Comparison of ENCODE assay signal across 27 cellular contexts in the genomic region with DNA sequence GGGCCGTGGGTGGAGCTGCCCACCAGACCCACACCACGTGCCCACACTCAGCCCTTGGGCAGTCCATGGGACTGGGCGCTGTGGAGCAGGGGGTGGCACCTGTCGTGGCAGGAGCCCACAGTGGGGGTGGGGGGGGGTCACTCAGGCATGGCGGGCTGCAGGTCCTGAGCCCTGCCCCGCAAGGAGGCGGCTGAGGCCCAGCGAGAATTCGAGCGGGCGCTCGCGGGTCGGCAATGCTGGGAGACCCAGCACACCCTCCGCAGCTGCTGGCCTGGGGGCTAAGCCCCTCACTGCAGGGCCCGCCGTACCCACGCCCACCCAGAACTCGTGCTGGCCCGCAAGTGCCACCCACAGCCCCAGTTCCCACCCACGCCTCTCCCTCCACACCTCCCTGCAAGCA.
DNase-seq lines count a peak whose midpoint lies in the region; ATAC-seq, FAIRE-seq and TF ChIP-seq lines count a peak whose summit lies in the region.
"Had no signal": no experiment of that assay in that cellular context is flagged by ENCODE, and none has a peak within 500 bp of the region (broad histone marks: within the 10 kb centered on the region; RNA-seq: fewer than 3 reads in every experiment).

No MANE protein-coding gene starts in this region.

- TF ChIP-seq POLR2A in transverse colon (IDR thresholded peaks at IDR 0.05), result no peak

- H3K9me3 Mint-ChIP-seq in stimulated activated memory B cell treated with anti-CD40 and anti-IgM and Interleukin-4, amounts not matched to agents 10 μg/mL and 1 μg/mL and 100 μg/mL, for 72 hours, result peaks cover 13% of the 10 kb centered on the region

- H3K36me3 ChIP-seq in kidney (ENCODE audit: control insufficient read depth in 1 of 2, insufficient read depth in 2 of 2, low read length in 2 of 2) (peaks cover 1 to 6% of the 10 kb centered on the region in 2 donors), transverse colon (peaks cover 0 to 8% (median 0%) of the 10 kb centered on the region in 4 donors)
- H3K36me3 ChIP-seq: BLaER1 treated with 17β-estradiol and CSF1 and Interleukin-3, amounts not matched to agents 10 nM and 100 nM; HAP-1 had no signal

- no peak for TF ChIP-seq CTCF in kidney (IDR thresholded peaks at IDR 0.05; ENCODE audit: borderline replicate concordance, extremely low read depth, insufficient read depth)
- no peak for TF ChIP-seq CTCF in transverse colon (IDR thresholded peaks at IDR 0.05)

- ATAC-seq in Right ventricle myocardium inferior (no peak), HG02588 (IDR thresholded peaks at IDR 0.05; ENCODE audit: unreplicated experiment) (no peak)
- ATAC-seq in stimulated activated memory B cell treated with anti-CD40 and anti-IgM and Interleukin-4, amounts not matched to agents 10 μg/mL and 1 μg/mL and 100 μg/mL, for 72 hours, result peak; percentile 31

- peaks cover 38% of the 10 kb centered on the region for H3K36me3 Mint-ChIP-seq in stimulated activated memory B cell treated with anti-CD40 and anti-IgM and Interleukin-4, amounts not matched to agents 10 μg/mL and 1 μg/mL and 100 μg/mL, for 72 hours

- 96% methylated on average over 21 of the region's 21 CpGs; no CpG with 5 or more reads in 1 of the 2 donors for WGBS in transverse colon (ENCODE audit: low coverage in 1 of 2), 2 donors

- no peak overlapping the region for H3K9ac ChIP-seq in kidney (ENCODE audit: low read length in 2 of 2)
- H3K9ac ChIP-seq: BLaER1 treated with 17β-estradiol and CSF1 and Interleukin-3, amounts not matched to agents 10 nM and 100 nM had no signal

- no peaks in the 10 kb centered on the region for H3K27me3 ChIP-seq in transverse colon
- H3K27me3 ChIP-seq: BE2C; BLaER1 treated with 17β-estradiol and CSF1 and Interleukin-3, amounts not matched to agents 10 nM and 100 nM had no signal

- no peak for TF ChIP-seq EP300 in transverse colon (IDR thresholded peaks at IDR 0.05; ENCODE audit: low read depth)

- H3K4me1 Mint-ChIP-seq in stimulated activated memory B cell treated with anti-CD40 and anti-IgM and Interleukin-4, amounts not matched to agents 10 μg/mL and 1 μg/mL and 100 μg/mL, for 72 hours, result no peaks in the 10 kb centered on the region
- H3K4me1 Mint-ChIP-seq: CD14-positive monocyte; CD8-positive, alpha-beta memory T cell had no signal

- H3K4me3 ChIP-seq in kidney (ENCODE audit: low read length in 2 of 2), result no peak overlapping the region
- H3K4me3 ChIP-seq in transverse colon, result no peak overlapping the region
- H3K4me3 ChIP-seq: BLaER1 treated with 17β-estradiol and CSF1 and Interleukin-3, amounts not matched to agents 10 nM and 100 nM; HAP-1 had no signal

- peak; percentile 66 for FAIRE-seq in HTR-8/SVneo (lab: Jason Lieb, UNC)
- no peak for FAIRE-seq in kidney (lab: Jason Lieb, UNC)
- FAIRE-seq: A204.1, D721Med, GM12891, GM18507, H54 had no signal

- intact Hi-C loops in Right ventricle myocardium inferior (cut with DNase I) (no loop called here), cardiac septum (cut with DNase I) (no loop called here), kidney (cut with DNase I) (no loop called here), transverse colon (cut with DNase I; ENCODE audit: low total_unique reads) (no loop called here)

- in situ Hi-C loops in transverse colon (cut with MboI; ENCODE audit: low pct_ligation_motif_present in 1 of 4, low pct_unique_long_range_greater_than_20kb in 1 of 4, low sequenced_read_pairs in 3 of 4), result no loop called here

- H3K27ac Mint-ChIP-seq in stimulated activated memory B cell treated with anti-CD40 and anti-IgM and Interleukin-4, amounts not matched to agents 10 μg/mL and 1 μg/mL and 100 μg/mL, for 72 hours, result no peak overlapping the region
- H3K27ac Mint-ChIP-seq: CD14-positive monocyte; CD4-positive, alpha-beta T cell; CD8-positive, alpha-beta memory T cell; HFFc6 had no signal

- H3K9me3 ChIP-seq in kidney (ENCODE audit: control insufficient read depth in 1 of 2, low read length in 2 of 2), result no peaks in the 10 kb centered on the region
- H3K9me3 ChIP-seq in transverse colon, result peaks cover 0 to 4% of the 10 kb centered on the region in 2 donors
- H3K9me3 ChIP-seq: BE2C had no signal

- H3K27ac ChIP-seq in kidney (ENCODE audit: low read depth in 2 of 2, low read length in 2 of 2) (no peak overlapping the region), transverse colon (no peak overlapping the region)
- H3K27ac ChIP-seq: 22Rv1; BLaER1 treated with 17β-estradiol and CSF1 and Interleukin-3, amounts not matched to agents 10 nM and 100 nM had no signal

- H3K4me1 ChIP-seq in kidney (ENCODE audit: control insufficient read depth in 1 of 2, insufficient read depth in 1 of 2, low read depth in 1 of 2, low read length in 2 of 2) (no peaks in the 10 kb centered on the region), transverse colon (no peaks in the 10 kb centered on the region)
- H3K4me1 ChIP-seq: BE2C; BLaER1 treated with 17β-estradiol and CSF1 and Interleukin-3, amounts not matched to agents 10 nM and 100 nM had no signal

- DNase-seq in Right ventricle myocardium inferior (ENCODE audit: missing footprints) (peak; percentile 60), cardiac septum (ENCODE audit: low spot score) (no peak), HTR-8/SVneo (ENCODE audit: insufficient read length, low spot score) (no peak), kidney (peak; percentile 64), transverse colon (no peak), AG08395 (ENCODE audit: low spot score) (no peak)
- DNase-seq: AML-193; BE2C; CD4-positive, alpha-beta T cell; CD8-positive, alpha-beta memory T cell; DMS 273 treated with DMSO at 0.1 percent for 48 hours; DMS53; DMS79 treated with DMSO at 0.1 percent for 48 hours; GF-D8; GOT3; HFFc6 had no signal

- no peak overlapping the region for H3K4me3 Mint-ChIP-seq in stimulated activated memory B cell treated with anti-CD40 and anti-IgM and Interleukin-4, amounts not matched to agents 10 μg/mL and 1 μg/mL and 100 μg/mL, for 72 hours
- H3K4me3 Mint-ChIP-seq: CD14-positive monocyte; CD4-positive, alpha-beta T cell; CD8-positive, alpha-beta memory T cell; HFFc6 had no signal

- H3K27me3 Mint-ChIP-seq in stimulated activated memory B cell treated with anti-CD40 and anti-IgM and Interleukin-4, amounts not matched to agents 10 μg/mL and 1 μg/mL and 100 μg/mL, for 72 hours, result no peaks in the 10 kb centered on the region
- H3K27me3 Mint-ChIP-seq: CD4-positive, alpha-beta T cell; CD8-positive, alpha-beta memory T cell had no signal

Comparison
In these comparisons a context has a peak if more than half of its experiments do, and no peak if none do; other contexts are left out.
1. DNase-seq: peak in Right ventricle myocardium inferior (single experiment) and kidney (single experiment); none in cardiac septum (single experiment), HTR-8/SVneo (single experiment), transverse colon (single experiment) and AG08395 (single experiment).